ENCODE assay signal across 10 cellular contexts in the genomic region with DNA sequence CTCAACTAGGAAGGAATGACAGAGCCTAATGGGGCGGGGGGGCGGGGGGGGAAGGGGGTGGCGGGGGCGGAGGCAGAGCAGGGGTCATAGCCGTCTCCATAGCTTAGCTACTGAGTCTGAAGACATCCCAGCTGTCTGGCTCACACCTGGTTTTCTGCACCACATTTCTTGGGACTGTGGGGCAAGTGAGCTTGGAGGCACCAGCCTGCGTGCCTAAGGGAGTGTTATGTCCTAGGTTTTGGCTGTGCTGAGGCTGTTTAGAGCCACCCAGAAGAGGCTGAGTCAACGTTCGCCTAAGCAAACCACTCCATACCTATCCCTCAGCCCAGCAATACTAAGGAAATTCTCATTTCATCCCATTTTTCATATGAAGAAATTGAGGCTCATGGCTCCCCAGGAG. TPM values are rescaled to one million over a fixed set of nuclear protein-coding genes. Genes with fewer than 3 reads are reported as not detected.
DNase-seq lines count a peak whose midpoint lies in the region; ATAC-seq and TF ChIP-seq lines count a peak whose summit lies in the region.
"Had no signal": no experiment of that assay in that cellular context is flagged by ENCODE, and none has a peak within 500 bp of the region (broad histone marks: within the 10 kb centered on the region; RNA-seq: fewer than 3 reads in every experiment).

No MANE protein-coding gene starts in this region.

- H3K27ac Mint-ChIP-seq in activated CD4-positive, alpha-beta memory T cell treated with anti-CD3 and anti-CD28 coated beads, Interleukin-2, amount 10 ng/mL, durations not matched to agents 7 days and 5 days, result no peak overlapping the region
- no peak overlapping the region for H3K27ac Mint-ChIP-seq in activated CD4-positive, alpha-beta memory T cell treated with anti-CD3 and anti-CD28 coated beads for 36 hours
- H3K27ac Mint-ChIP-seq in MCF 10A (ENCODE audit: low read depth, unreplicated experiment), result no peak overlapping the region
- no peak overlapping the region for H3K27ac Mint-ChIP-seq in memory B cell

- H3K4me3 Mint-ChIP-seq in activated CD4-positive, alpha-beta memory T cell treated with anti-CD3 and anti-CD28 coated beads, Interleukin-2, amount 10 ng/mL, durations not matched to agents 7 days and 5 days, result peak overlapping the region; percentile 64
- no peak overlapping the region for H3K4me3 Mint-ChIP-seq in activated CD4-positive, alpha-beta memory T cell treated with anti-CD3 and anti-CD28 coated beads for 36 hours
- peak overlapping the region; percentile 78 for H3K4me3 Mint-ChIP-seq in MCF 10A (ENCODE audit: unreplicated experiment)
- H3K4me3 Mint-ChIP-seq in memory B cell, result peak overlapping the region; percentile 35

- peaks cover 76% of the 10 kb centered on the region for H3K27me3 Mint-ChIP-seq in activated CD4-positive, alpha-beta memory T cell treated with anti-CD3 and anti-CD28 coated beads, Interleukin-2, amount 10 ng/mL, durations not matched to agents 7 days and 5 days
- peaks cover 56% of the 10 kb centered on the region for H3K27me3 Mint-ChIP-seq in activated CD4-positive, alpha-beta memory T cell treated with anti-CD3 and anti-CD28 coated beads for 36 hours
- H3K27me3 Mint-ChIP-seq in MCF 10A (ENCODE audit: insufficient read depth, unreplicated experiment), result peaks cover 23% of the 10 kb centered on the region
- H3K27me3 Mint-ChIP-seq in memory B cell, result peaks cover 32% of the 10 kb centered on the region

- H3K36me3 Mint-ChIP-seq in activated CD4-positive, alpha-beta memory T cell treated with anti-CD3 and anti-CD28 coated beads, Interleukin-2, amount 10 ng/mL, durations not matched to agents 7 days and 5 days (ENCODE audit: low read depth), result no peaks in the 10 kb centered on the region
- no peaks in the 10 kb centered on the region for H3K36me3 Mint-ChIP-seq in activated CD4-positive, alpha-beta memory T cell treated with anti-CD3 and anti-CD28 coated beads for 36 hours
- H3K36me3 Mint-ChIP-seq in MCF 10A (ENCODE audit: insufficient read depth, unreplicated experiment) (peaks cover 11% of the 10 kb centered on the region), memory B cell (no peaks in the 10 kb centered on the region)

- TF ChIP-seq CTCF in MCF 10A (IDR thresholded peaks at IDR 0.05; ENCODE audit: unreplicated experiment), result no peak
- TF ChIP-seq CTCF in suprapubic skin (IDR thresholded peaks at IDR 0.05), result no peak

- intact Hi-C loops in activated CD4-positive, alpha-beta memory T cell treated with anti-CD3 and anti-CD28 coated beads for 36 hours (cut with micrococcal nuclease), result no loop called here
- intact Hi-C loops in MCF 10A (cut with micrococcal nuclease), result no loop called here

- no peak for TF ChIP-seq POLR2A in suprapubic skin (IDR thresholded peaks at IDR 0.05)

- H3K4me3 ChIP-seq in suprapubic skin, result peak overlapping the region; percentile 91

- ATAC-seq in memory B cell (ENCODE audit: low read depth), result no peak

- H3K4me1 Mint-ChIP-seq in activated CD4-positive, alpha-beta memory T cell treated with anti-CD3 and anti-CD28 coated beads, Interleukin-2, amount 10 ng/mL, durations not matched to agents 7 days and 5 days, result peaks cover 15% of the 10 kb centered on the region
- H3K4me1 Mint-ChIP-seq in activated CD4-positive, alpha-beta memory T cell treated with anti-CD3 and anti-CD28 coated beads for 36 hours (ENCODE audit: low read depth), result peaks cover 15% of the 10 kb centered on the region
- H3K4me1 Mint-ChIP-seq in MCF 10A (ENCODE audit: insufficient read depth, unreplicated experiment) (peaks cover 7% of the 10 kb centered on the region), memory B cell (peaks cover 14% of the 10 kb centered on the region)

- CTCF ChIA-PET in activated CD4-positive, alpha-beta memory T cell treated with anti-CD3 and anti-CD28 coated beads, Interleukin-2, amount 10 ng/mL, durations not matched to agents 7 days and 5 days (lab: Charles Lee), result no interaction called here
- CTCF ChIA-PET in activated CD4-positive, alpha-beta memory T cell treated with anti-CD3 and anti-CD28 coated beads for 36 hours (lab: Charles Lee), result no interaction called here
- CTCF ChIA-PET in MCF 10A (lab: Yijun Ruan, JAX), result no interaction called here

- H3K9me3 ChIP-seq in suprapubic skin, result no peaks in the 10 kb centered on the region

- TF ChIP-seq EP300 in suprapubic skin (IDR thresholded peaks at IDR 0.05), result no peak

- H3K27ac ChIP-seq in suprapubic skin, result peak overlapping the region; percentile 30

- POLR2A ChIA-PET in activated CD4-positive, alpha-beta memory T cell treated with anti-CD3 and anti-CD28 coated beads, Interleukin-2, amount 10 ng/mL, durations not matched to agents 7 days and 5 days (lab: Charles Lee), result no interaction called here
- POLR2A ChIA-PET in activated CD4-positive, alpha-beta memory T cell treated with anti-CD3 and anti-CD28 coated beads for 36 hours (lab: Charles Lee), result no interaction called here
- POLR2A ChIA-PET in MCF 10A (lab: Yijun Ruan, JAX), result no interaction called here

- H3K9me3 Mint-ChIP-seq in activated CD4-positive, alpha-beta memory T cell treated with anti-CD3 and anti-CD28 coated beads, Interleukin-2, amount 10 ng/mL, durations not matched to agents 7 days and 5 days, result no peaks in the 10 kb centered on the region
- H3K9me3 Mint-ChIP-seq in activated CD4-positive, alpha-beta memory T cell treated with anti-CD3 and anti-CD28 coated beads for 36 hours, result no peaks in the 10 kb centered on the region
- no peaks in the 10 kb centered on the region for H3K9me3 Mint-ChIP-seq in MCF 10A (ENCODE audit: unreplicated experiment)
- H3K9me3 Mint-ChIP-seq in memory B cell, result no peaks in the 10 kb centered on the region

- peaks cover 49% of the 10 kb centered on the region for H3K4me1 ChIP-seq in suprapubic skin

- 23% methylated on average over 8 of the region's 8 CpGs for WGBS in suprapubic skin

- no peaks in the 10 kb centered on the region for H3K27me3 ChIP-seq in suprapubic skin

- no peak for DNase-seq in activated CD4-positive, alpha-beta memory T cell treated with anti-CD3 and anti-CD28 coated beads, Interleukin-2, amount 10 ng/mL, durations not matched to agents 7 days and 5 days
- no peak for DNase-seq in activated CD4-positive, alpha-beta memory T cell treated with anti-CD3 and anti-CD28 coated beads for 36 hours
- DNase-seq in MCF 10A (ENCODE audit: unreplicated experiment), result no peak
- no peak for DNase-seq in memory B cell (ENCODE audit: low spot score in 2 of 2)
- no peak for DNase-seq in suprapubic skin (ENCODE audit: low spot score in 2 of 2)
- no peak for DNase-seq in epidermal melanocyte (ENCODE audit: insufficient read length, low spot score)
- DNase-seq in RKO (ENCODE audit: low spot score), result no peak
- DNase-seq in inferior parietal cortex (ENCODE audit: extremely low spot score), result no peak
- DNase-seq: KG1 had no signal

- no peaks in the 10 kb centered on the region for H3K36me3 ChIP-seq in suprapubic skin

- BruUV-seq in MCF 10A (replicated peaks; lab: Mats Ljungman, UMichigan), result no TSS peak

RNA-seq across cellular contexts. Expression of gene IL17RD, which starts 1.4 kb away (rescaled TPM):
- total RNA-seq in activated CD4-positive, alpha-beta memory T cell treated with anti-CD3 and anti-CD28 coated beads, Interleukin-2, amount 10 ng/mL, durations not matched to agents 7 days and 5 days, result under 1 TPM in 1 of 2 experiments, not detected in 1; 0.05 TPM
- under 1 TPM; 0.02 to 0.14 TPM for total RNA-seq in activated CD4-positive, alpha-beta memory T cell treated with anti-CD3 and anti-CD28 coated beads for 36 hours
- total RNA-seq in MCF 10A (2022) (0.91 and 1.2 TPM in 2 replicates), suprapubic skin (1 to 10 TPM; 2.2 to 6.1 (median 3.7) TPM)

RNA-seq across cellular contexts. Expression of gene HESX1, which starts 36.0 kb away (rescaled TPM):
- under 1 TPM; 0.23 to 0.98 TPM for total RNA-seq in activated CD4-positive, alpha-beta memory T cell treated with anti-CD3 and anti-CD28 coated beads, Interleukin-2, amount 10 ng/mL, durations not matched to agents 7 days and 5 days
- 1 to 10 TPM in 1 of 2 experiments, under 1 TPM in 1; 0.90 to 1.3 TPM for total RNA-seq in activated CD4-positive, alpha-beta memory T cell treated with anti-CD3 and anti-CD28 coated beads for 36 hours
- total RNA-seq in MCF 10A (2022) (0.66 and 1.3 TPM in 2 replicates), suprapubic skin (1 to 10 TPM in 1 of 4 donors, under 1 TPM in 2, not detected in 1; 0.76 to 4.7 (median 0.89) TPM)
- total RNA-seq: A673 had no signal
